Comparison of ENCODE assay signal across 8 cellular contexts in genomic region chr12:121626853-121627623, GRCh38.
DNase-seq lines count a peak whose midpoint lies in the region; FAIRE-seq and TF ChIP-seq lines count a peak whose summit lies in the region.

No MANE protein-coding gene starts in this region.

- DNase-seq in GM12864 (ENCODE audit: low read depth) (peak; percentile 59), H54 (ENCODE audit: insufficient read length, low spot score) (peak; percentile 67), T47D (ENCODE audit: low read depth in 1 of 2, low spot score in 1 of 2) (peak; percentile 66 to 75), iris pigment epithelial cell (ENCODE audit: low read depth) (peak; percentile 73), DMS153 (lab: John Stamatoyannopoulos, UW) (no peak)
- peak; percentile 75 to 81 for DNase-seq in stimulated activated CD4-positive, alpha-beta T cell treated with anti-CD3 and anti-CD28 coated beads, Interleukin-15, amount 100 ng/mL, for 1 hour (ENCODE audit: low read depth in 1 of 2, low spot score in 1 of 2)

- H3K27ac ChIP-seq in VCaP: peak overlapping the region; percentile 85

- H3K9ac ChIP-seq in Loucy (ENCODE audit: low read depth, low read length, poor library complexity, severe bottlenecking): peak overlapping the region; percentile 77

- H3K79me2 ChIP-seq in Loucy (ENCODE audit: insufficient read depth, low read length): peaks cover 48% of the 10 kb centered on the region

- H3K36me3 ChIP-seq in Loucy (ENCODE audit: insufficient read depth, low read length): no peaks in the 10 kb centered on the region

- in situ Hi-C loops in T47D (cut with HindIII; ENCODE audit: low pct_unique_long_range_greater_than_20kb, low sequenced_read_pairs): no loop called here

- H3K27me3 ChIP-seq in Loucy (ENCODE audit: insufficient read depth, low read length, poor library complexity, severe bottlenecking): no peaks in the 10 kb centered on the region

- FAIRE-seq in H54 (lab: Jason Lieb, UNC): no peak

- H2AFZ ChIP-seq in Loucy (ENCODE audit: low read length): no peak overlapping the region

- no peaks in the 10 kb centered on the region for H3F3A ChIP-seq in Loucy (ENCODE audit: low read depth)

- H3K9me3 ChIP-seq in Loucy (ENCODE audit: insufficient read depth, low read depth, low read length): no peaks in the 10 kb centered on the region

- peaks cover 40% of the 10 kb centered on the region for H3K4me1 ChIP-seq in Loucy (ENCODE audit: insufficient read depth, low read length, poor library complexity, severe bottlenecking)

- peaks cover 33% of the 10 kb centered on the region for H4K20me1 ChIP-seq in Loucy (ENCODE audit: insufficient read depth, low read length, poor library complexity, severe bottlenecking)

- TF ChIP-seq CTCF in GM12864 (IDR thresholded peaks at IDR 0.05; ENCODE audit: low read depth, low read length, missing control alignments) (peak; percentile 3), Loucy (conservative IDR thresholded peaks at IDR 0.05; ENCODE audit: low read length) (no peak; the same call in none of the 2 replicates), VCaP (conservative IDR thresholded peaks at IDR 0.05) (peak; percentile 26)

- H3K9me2 ChIP-seq in Loucy (replicated peaks; ENCODE audit: low read depth, low read length): no peaks in the 10 kb centered on the region

- peak overlapping the region; percentile 98 for H3K4me2 ChIP-seq in Loucy (ENCODE audit: low read depth, low read length, poor library complexity, severe bottlenecking)

- H3K4me3 ChIP-seq in GM12864 (ENCODE audit: low read depth, low read length) (peak overlapping the region; percentile 62), Loucy (ENCODE audit: low read length, poor library complexity, severe bottlenecking) (peak overlapping the region; percentile 81)

- TF ChIP-seq POLR2A in H54 (IDR thresholded peaks at IDR 0.05; ENCODE audit: low read depth, low read length): peak; percentile 36; the same call in 1 of the 2 replicates
